Comparison of ENCODE assay signal across 9 cellular contexts in the genomic region with DNA sequence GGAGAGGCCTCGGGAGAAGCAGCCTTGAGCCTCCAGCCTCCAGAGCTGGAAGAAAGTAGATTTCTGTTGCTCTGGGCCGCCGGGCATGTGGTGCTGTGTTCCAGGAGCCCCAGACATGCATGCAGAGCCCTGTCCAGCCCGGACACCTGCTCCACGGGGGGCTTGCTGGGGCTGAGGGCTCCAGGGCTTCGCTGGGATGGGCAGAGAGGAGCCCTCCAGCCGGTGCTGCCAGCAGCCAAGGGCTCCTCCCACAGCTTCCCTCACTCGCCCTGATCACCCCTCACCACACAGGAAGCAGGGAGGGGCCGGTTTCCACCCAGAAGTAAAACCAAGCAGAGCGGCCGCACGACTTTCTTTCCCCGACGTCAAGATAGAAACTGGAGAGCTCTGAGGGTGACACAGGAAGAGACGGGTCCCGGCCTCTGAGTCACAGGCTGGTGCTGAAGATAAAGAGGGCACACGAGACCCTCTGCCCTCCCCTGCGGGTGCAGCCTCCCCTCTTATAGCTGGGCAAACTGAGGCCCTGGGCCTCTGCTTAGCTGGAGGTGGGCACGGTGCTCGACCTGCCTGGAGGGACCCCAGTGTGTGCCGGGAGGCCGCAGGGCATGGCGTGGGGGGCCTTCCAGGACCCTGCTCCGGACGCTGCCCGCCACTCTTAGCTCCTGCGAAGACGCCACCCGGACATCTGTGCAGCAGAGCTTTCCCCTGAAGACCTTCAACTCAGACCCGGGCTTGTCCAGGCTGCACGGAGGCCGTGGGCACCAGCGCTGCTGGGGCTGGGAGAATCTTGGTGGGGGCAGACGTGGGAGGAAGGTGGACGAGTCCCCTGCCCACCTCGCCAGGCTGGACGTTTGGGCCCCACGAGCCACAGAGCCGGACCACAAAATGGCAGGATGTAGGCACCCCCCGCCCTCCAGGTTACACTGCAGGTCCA. TPM values are rescaled to one million over a fixed set of nuclear protein-coding genes. Genes with fewer than 3 reads are reported as not detected.
A peak's percentile ranks its signal among the peaks of the same experiment; 100 is the strongest.
DNase-seq lines count a peak whose midpoint lies in the region; ATAC-seq and TF ChIP-seq lines count a peak whose summit lies in the region.
"Had no signal": no experiment of that assay in that cellular context is flagged by ENCODE, and none has a peak within 500 bp of the region (broad histone marks: within the 10 kb centered on the region; RNA-seq: fewer than 3 reads in every experiment).

No MANE protein-coding gene starts in this region.

- peak; percentile 81 for ATAC-seq in HG03025 (IDR thresholded peaks at IDR 0.05; ENCODE audit: low FRiP score, unreplicated experiment)
- ATAC-seq in Panc1 = peak; percentile 32
- ATAC-seq in right cardiac atrium = peak; percentile 47 to 72

- H3K4me1 ChIP-seq in Panc1 (ENCODE audit: control insufficient read depth, insufficient read depth, low read length) (peaks cover 28% of the 10 kb centered on the region), right cardiac atrium (ENCODE audit: control insufficient read depth, insufficient read depth, low read length) (peaks cover 1% of the 10 kb centered on the region)

- no peaks in the 10 kb centered on the region for H3K36me3 ChIP-seq in Panc1 (ENCODE audit: control insufficient read depth, insufficient read depth, low read length)

- peak; percentile 12 to 36 for DNase-seq in NCI-H2081 (lab: John Stamatoyannopoulos, UW)
- no peak for DNase-seq in NCI-H2081 treated with DMSO at 0.1 percent for 48 hours (lab: John Stamatoyannopoulos, UW)
- DNase-seq in Panc1 (ENCODE audit: low read depth, low spot score) = no peak
- DNase-seq in activated T-helper 1 cell treated with anti-CD3 and anti-CD28 coated beads, Interleukin-2, amount 50 U/mL, for 16 hours (ENCODE audit: low read depth in 1 of 2, low spot score in 1 of 2) = peak; percentile 86 to 88
- peak; percentile 76 to 86 (median 86) for DNase-seq in right cardiac atrium
- DNase-seq in stimulated activated CD4-positive, alpha-beta T cell treated with anti-CD3 and anti-CD28 coated beads, Interleukin-1b, Interleukin-23, amount 100 ng/mL, for 24 hours (ENCODE audit: low read depth in 4 of 4, low spot score in 1 of 4) = peak; percentile 63 to 90 (median 82)
- DNase-seq in GOT3 (lab: John Stamatoyannopoulos, UW) = no peak

- WGBS in right cardiac atrium = 53% methylated on average over 40 of the region's 40 CpGs

- H3K4me3 ChIP-seq in Panc1 (ENCODE audit: low read depth in 2 of 2, low read length in 2 of 2) = no peak overlapping the region
- H3K4me3 ChIP-seq in right cardiac atrium (ENCODE audit: low read length) = no peak overlapping the region

- in situ Hi-C loops in Panc1 (cut with HindIII; ENCODE audit: low pct_unique_long_range_greater_than_20kb, low sequenced_read_pairs) = no loop called here

- TF ChIP-seq CTCF in Panc1 (IDR thresholded peaks at IDR 0.05) = no peak

- BruUV-seq in Panc1 (replicated peaks; lab: Mats Ljungman, UMichigan) = no TSS peak

- intact Hi-C loops in Panc1 (cut with micrococcal nuclease; ENCODE audit: unreplicated experiment) = no loop called here
- intact Hi-C loops in right cardiac atrium (cut with DNase I) = no loop called here

- H3K27me3 ChIP-seq in Panc1 (ENCODE audit: control insufficient read depth, insufficient read depth, low read length) (no peaks in the 10 kb centered on the region), right cardiac atrium (ENCODE audit: control insufficient read depth, insufficient read depth) (no peaks in the 10 kb centered on the region)

- CTCF ChIA-PET in Panc1 (lab: Charles Lee) = interaction anchor here (0.5 to 0.7 kb wide), 3 partner anchors 14 to 154 kb away, joined by 3 to 5 read pairs (median 3); no protein-coding TSS in a partner anchor

- POLR2A ChIA-PET in Panc1 (lab: Charles Lee) = interaction anchor here (0.6 kb wide), 1 partner anchor 215 kb away, joined by 4 read pairs; no protein-coding TSS in a partner anchor

- H3K27ac ChIP-seq in Panc1 (ENCODE audit: low read length) = 0 out of 2 replicates have a peak overlapping the region, but pooled peaks have one; percentile 29
- no peak overlapping the region for H3K27ac ChIP-seq in right cardiac atrium (ENCODE audit: low read length)

- H3K9me3 ChIP-seq in Panc1 (ENCODE audit: control insufficient read depth, insufficient read depth, low read depth, low read length) (no peaks in the 10 kb centered on the region), right cardiac atrium (ENCODE audit: control insufficient read depth, low read length) (no peaks in the 10 kb centered on the region)

RNA-seq across cellular contexts. Expression of gene ADAP1, which starts 31.1 kb away (rescaled TPM):
- total RNA-seq in Panc1 (2021; ENCODE audit: unreplicated experiment) (3.1 TPM), right cardiac atrium (1 to 10 TPM; 4.8 to 7.1 (median 6.4) TPM)
- 3.2 TPM for polyA plus RNA-seq in Panc1 (2012; ENCODE audit: insufficient read length)
- 8.4 TPM for polyA plus RNA-seq in right cardiac atrium

RNA-seq across cellular contexts. Expression of gene GET4, which starts 47.0 kb away (rescaled TPM):
- 90.9 TPM for total RNA-seq in Panc1 (2021; ENCODE audit: unreplicated experiment)
- polyA plus RNA-seq in Panc1 (2012; ENCODE audit: insufficient read length) = 99.5 TPM
- 10 to 100 TPM; 20.1 to 23.6 (median 22.2) TPM for total RNA-seq in right cardiac atrium
- polyA plus RNA-seq in right cardiac atrium = 22.2 TPM

RNA-seq across cellular contexts. Expression of gene COX19, which starts 52.0 kb away (rescaled TPM):
- total RNA-seq in Panc1 (2021; ENCODE audit: unreplicated experiment) = 14.4 TPM
- polyA plus RNA-seq in Panc1 (2012; ENCODE audit: insufficient read length) = 7.7 TPM
- 1 to 10 TPM; 6.3 to 8.8 (median 7.8) TPM for total RNA-seq in right cardiac atrium
- polyA plus RNA-seq in right cardiac atrium = 5.8 TPM

RNA-seq across cellular contexts. Expression of gene CYP2W1, which starts 59.6 kb away (rescaled TPM):
- total RNA-seq in Panc1 (2021; ENCODE audit: unreplicated experiment) (0.74 TPM), right cardiac atrium (not detected)
- polyA plus RNA-seq in Panc1 (2012; ENCODE audit: insufficient read length) = 0.63 TPM
- polyA plus RNA-seq in right cardiac atrium = not detected
- total RNA-seq: glomerular endothelial cell had no signal

Comparison
In these comparisons a context has a peak if more than half of its experiments do, and no peak if none do; other contexts are left out.
1. DNase-seq: peak in NCI-H2081 (2 of 2), activated T-helper 1 cell treated with anti-CD3 and anti-CD28 coated beads, Interleukin-2, amount 50 U/mL, for 16 hours (2 of 2), right cardiac atrium (3 of 3) and stimulated activated CD4-positive, alpha-beta T cell treated with anti-CD3 and anti-CD28 coated beads, Interleukin-1b, Interleukin-23, amount 100 ng/mL, for 24 hours (4 of 4); none in NCI-H2081 treated with DMSO at 0.1 percent for 48 hours (single experiment), Panc1 (single experiment) and GOT3 (single experiment).
2. Peak in every context shown above with its lines, with median percentiles within 50 percentile points of each other: ATAC-seq.